20 cellular contexts compared by ENCODE assay signal in the genomic region with DNA sequence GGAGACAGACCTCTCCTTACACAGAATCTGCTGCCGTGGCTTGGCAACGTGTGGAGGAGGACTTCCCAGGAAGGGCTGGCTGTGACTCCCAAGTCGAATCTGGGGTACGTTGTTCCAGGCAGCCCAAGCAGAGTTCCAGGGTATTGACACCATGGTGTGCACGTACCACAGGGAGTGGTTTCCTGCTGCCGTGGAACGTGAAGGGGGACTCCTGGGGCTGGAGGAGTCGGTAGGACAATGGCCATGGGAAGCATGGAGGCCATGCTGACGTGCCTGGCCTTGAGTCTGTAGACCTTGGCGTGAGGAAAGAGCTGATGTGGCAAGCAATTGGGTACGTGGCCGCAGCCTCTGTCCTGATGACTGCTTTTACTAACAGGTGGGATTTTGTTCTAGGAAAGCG.
DNase-seq lines count a peak whose midpoint lies in the region; ATAC-seq and TF ChIP-seq lines count a peak whose summit lies in the region.
"Had no signal": no experiment of that assay in that cellular context is flagged by ENCODE, and none has a peak within 500 bp of the region (broad histone marks: within the 10 kb centered on the region; RNA-seq: fewer than 3 reads in every experiment).

No MANE protein-coding gene starts in this region.

- DNase-seq in left ventricle myocardium inferior (no peak), left cardiac atrium (no peak), IMR-90 (no peak), glutamatergic neuron (no peak), amniotic stem cell (lab: John Stamatoyannopoulos, UW) (no peak), RPMI8226 (no peak), UCSD-AML1 (lab: John Stamatoyannopoulos, UW; ENCODE audit: unreplicated experiment) (no peak)
- DNase-seq: AML-193; CD4-positive, alpha-beta T cell; DMS153; DMS79; GDM1; GOT3; H9; KBM-7 had no signal

- peaks cover 8% of the 10 kb centered on the region for H3K4me1 Mint-ChIP-seq in glutamatergic neuron (ENCODE audit: low read depth, unreplicated experiment)
- H3K4me1 Mint-ChIP-seq: H9, IgD-negative memory B cell had no signal

- H4K5ac ChIP-seq in IMR-90 (ENCODE audit: low read depth, low read length), result no peak overlapping the region

- H3K27ac Mint-ChIP-seq in glutamatergic neuron (ENCODE audit: unreplicated experiment), result peak overlapping the region; percentile 25
- H3K27ac Mint-ChIP-seq: CD4-positive, alpha-beta T cell; IgD-negative memory B cell had no signal

- H3K27me3 Mint-ChIP-seq in glutamatergic neuron (ENCODE audit: unreplicated experiment), result peaks cover 12% of the 10 kb centered on the region
- H3K27me3 Mint-ChIP-seq: CD4-positive, alpha-beta T cell; IgD-negative memory B cell had no signal

- no peaks in the 10 kb centered on the region for H3K27me3 ChIP-seq in left ventricle myocardium inferior (ENCODE audit: low read depth)
- H3K27me3 ChIP-seq in IMR-90 (ENCODE audit: control insufficient read depth, insufficient read depth, low read length), result no peaks in the 10 kb centered on the region

- H3K4me2 ChIP-seq in IMR-90 (ENCODE audit: low read depth, low read length), result no peak overlapping the region
- H3K4me2 ChIP-seq: A549 had no signal

- H3K4me3 ChIP-seq in left ventricle myocardium inferior (no peak overlapping the region), IMR-90 (ENCODE audit: insufficient read depth, low read depth, low read length) (no peak overlapping the region)
- H3K4me3 ChIP-seq: A549 had no signal

- dilution Hi-C loops in IMR-90 (cut with HindIII; ENCODE audit: low sequenced_read_pairs, unreplicated experiment), result no loop called here

- no peak overlapping the region for H3K14ac ChIP-seq in IMR-90 (replicated peaks; ENCODE audit: low read depth, low read length)

- H3K23ac ChIP-seq in IMR-90 (ENCODE audit: low read depth, low read length), result no peak overlapping the region

- H3K9me3 Mint-ChIP-seq in glutamatergic neuron (ENCODE audit: unreplicated experiment), result peaks cover 3% of the 10 kb centered on the region
- H3K9me3 Mint-ChIP-seq: CD4-positive, alpha-beta T cell; H9; IgD-negative memory B cell had no signal

- H3K27ac ChIP-seq in left ventricle myocardium inferior (replicated peaks) (peak overlapping the region; percentile 48), IMR-90 (ENCODE audit: insufficient read depth, low read length) (no peak overlapping the region)
- H3K27ac ChIP-seq: 22Rv1, A549, C4-2B, HL-60 had no signal

- TF ChIP-seq RAD21 in IMR-90 (IDR thresholded peaks at IDR 0.05; ENCODE audit: low read length), result no peak

- H4K91ac ChIP-seq in IMR-90 (ENCODE audit: insufficient read depth, low read depth, low read length), result no peak overlapping the region

- no peak for ATAC-seq in left cardiac atrium
- ATAC-seq in IMR-90 (ENCODE audit: low read depth), result no peak
- ATAC-seq: A549 had no signal

- H4K8ac ChIP-seq in IMR-90 (ENCODE audit: low read depth in 2 of 2, low read length in 2 of 2), result no peak overlapping the region

- no peak overlapping the region for H2AK9ac ChIP-seq in IMR-90 (replicated peaks; ENCODE audit: low read depth, low read length, poor library complexity)

- H3K18ac ChIP-seq in IMR-90 (ENCODE audit: low read depth, low read length), result no peak overlapping the region

- 90% methylated on average over 8 of the region's 13 CpGs; no CpG with 5 or more reads in 1 of the 2 experiments for WGBS in IMR-90 (ENCODE audit: extremely low coverage in 2 of 2, insufficient read length in 1 of 2), 2 experiments

- H3K9me1 ChIP-seq in IMR-90 (ENCODE audit: insufficient read depth, low read length), result peaks cover 13% of the 10 kb centered on the region; the same call in 1 of the 2 replicates

- BruUV-seq in IMR-90 (replicated peaks; lab: Mats Ljungman, UMichigan), result no TSS peak

- H3K36me3 Mint-ChIP-seq in glutamatergic neuron (ENCODE audit: unreplicated experiment), result peaks cover 13% of the 10 kb centered on the region

- peaks cover 4% of the 10 kb centered on the region for H3K36me3 ChIP-seq in left ventricle myocardium inferior
- H3K36me3 ChIP-seq in IMR-90 (ENCODE audit: control insufficient read depth, insufficient read depth, low read length), result peaks cover 10% of the 10 kb centered on the region

- H2AFZ ChIP-seq in IMR-90 (replicated peaks; ENCODE audit: low read length, poor library complexity), result peak overlapping the region; percentile 29

- H3K4me1 ChIP-seq in left ventricle myocardium inferior (peaks cover 4% of the 10 kb centered on the region), IMR-90 (ENCODE audit: control insufficient read depth, insufficient read depth, low read length) (no peaks in the 10 kb centered on the region; the same call in 1 of the 2 replicates)
- H3K4me1 ChIP-seq: A549 had no signal

- intact Hi-C loops in left ventricle myocardium inferior (cut with micrococcal nuclease), result no loop called here
- intact Hi-C loops in left cardiac atrium (cut with DNase I), result no loop called here
- intact Hi-C loops in IMR-90 (cut with micrococcal nuclease), result no loop called here

- no peak overlapping the region for H3K56ac ChIP-seq in IMR-90 (ENCODE audit: extremely low read depth, insufficient read depth, low read length)

- H2BK15ac ChIP-seq in IMR-90 (ENCODE audit: low read depth, low read length), result no peak overlapping the region

- no peaks in the 10 kb centered on the region for H4K20me1 ChIP-seq in IMR-90 (ENCODE audit: insufficient read depth, low read length)

- H2BK5ac ChIP-seq in IMR-90 (ENCODE audit: low read depth, low read length, poor library complexity, severe bottlenecking), result no peak overlapping the region

- CTCF ChIA-PET in IMR-90 (lab: Yijun Ruan, JAX), result interaction anchor here (0.7 kb wide), 1 partner anchor 14 kb away, joined by 5 read pairs; no protein-coding TSS in a partner anchor

- H2AK5ac ChIP-seq in IMR-90 (ENCODE audit: low read depth, low read length), result no peak overlapping the region

- H3K79me1 ChIP-seq in IMR-90 (ENCODE audit: low read depth in 1 of 2, low read length in 2 of 2), result no peaks in the 10 kb centered on the region; a peak in 1 of 4 replicates

- no peak for TF ChIP-seq POLR2A in IMR-90 (IDR thresholded peaks at IDR 0.05; ENCODE audit: low read depth, low read length)

- POLR2A ChIA-PET in IMR-90 (lab: Charles Lee; ENCODE audit: unreplicated experiment), result no interaction called here

- H3K9me3 ChIP-seq in left ventricle myocardium inferior (replicated peaks) (peaks cover under 1% of the 10 kb centered on the region), IMR-90 (ENCODE audit: control insufficient read depth, insufficient read depth, low read length) (no peaks in the 10 kb centered on the region)
- H3K9me3 ChIP-seq: A549 had no signal

- H2BK20ac ChIP-seq in IMR-90 (ENCODE audit: low read depth, low read length), result no peak overlapping the region

- TF ChIP-seq CTCF in left ventricle myocardium inferior (IDR thresholded peaks at IDR 0.05; ENCODE audit: borderline replicate concordance), result no peak
- no peak for TF ChIP-seq CTCF in IMR-90 (conservative IDR thresholded peaks at IDR 0.05; ENCODE audit: low read depth, low read length)
- no peak for TF ChIP-seq CTCF in glutamatergic neuron (IDR thresholded peaks at IDR 0.05; ENCODE audit: partially characterized antibody, unreplicated experiment)

- no peak overlapping the region for H3K4me3 Mint-ChIP-seq in glutamatergic neuron (ENCODE audit: unreplicated experiment)
- H3K4me3 Mint-ChIP-seq: CD4-positive, alpha-beta T cell; H9; IgD-negative memory B cell had no signal

- H2BK120ac ChIP-seq in IMR-90 (ENCODE audit: low read depth, low read length), result no peak overlapping the region

- in situ Hi-C loops in IMR-90 (cut with MboI; ENCODE audit: low sequenced_read_pairs), result no loop called here

- H3K4ac ChIP-seq in IMR-90 (ENCODE audit: low read depth, low read length), result no peak overlapping the region

- H3K9ac ChIP-seq in IMR-90 (ENCODE audit: low read depth, low read length), result no peak overlapping the region

TF ChIP-seq in IMR-90, 13 proteins besides CTCF, POLR2A, EP300 and RAD21:
- TF ChIP-seq NFE2L2 (IDR thresholded peaks at IDR 0.05; ENCODE audit: low read depth, low read length), result no peak
- no peak for TF ChIP-seq RFX5 (IDR thresholded peaks at IDR 0.05; ENCODE audit: low read depth, low read length)
